Comparison of ENCODE assay signal across 8 cellular contexts in genomic region chr2:153519260-153519875, GRCh38.
DNase-seq lines count a peak whose midpoint lies in the region; ATAC-seq and TF ChIP-seq lines count a peak whose summit lies in the region.

No MANE protein-coding gene starts in this region.

- ATAC-seq in HG03571 (IDR thresholded peaks at IDR 0.05; ENCODE audit: unreplicated experiment) (no peak), GM19452 (IDR thresholded peaks at IDR 0.05; ENCODE audit: unreplicated experiment) (no peak)

- no peak overlapping the region for H3K4me3 ChIP-seq in HFF-Myc (replicated peaks; ENCODE audit: low read depth, low read length)

- peak; percentile 56 for TF ChIP-seq CTCF in HFF-Myc (IDR thresholded peaks at IDR 0.05; ENCODE audit: low read depth, low read length, missing control alignments)

- DNase-seq in DMS114 treated with DMSO at 0.1 percent for 48 hours (lab: John Stamatoyannopoulos, UW; ENCODE audit: unreplicated experiment) (peak; percentile 12), HFF-Myc (ENCODE audit: extremely low read depth, low read depth) (peak; percentile 12), NCI-H748 (lab: John Stamatoyannopoulos, UW; ENCODE audit: unreplicated experiment) (peak; percentile 81), activated T-cell treated with anti-CD3 and anti-CD28 coated beads for 48 hours (ENCODE audit: low read depth) (peak; percentile 18), fibroblast of the conjunctiva (ENCODE audit: low read depth) (peak; percentile 4), pons (ENCODE audit: low spot score) (peak; percentile 78)

Comparison
In these comparisons a context has a peak if more than half of its experiments do, and no peak if none do; other contexts are left out.
1. DNase-seq: peak in every context shown above with its lines; median percentile 81 in NCI-H748; 78 in pons; 18 in activated T-cell treated with anti-CD3 and anti-CD28 coated beads for 48 hours; 12 in DMS114 treated with DMSO at 0.1 percent for 48 hours; 12 in HFF-Myc; 4 in fibroblast of the conjunctiva.